ENCODE assay signal across 8 cellular contexts in genomic region chrX:46791927-46792825, GRCh38. TPM values are rescaled to one million over a fixed set of nuclear protein-coding genes. Genes with fewer than 3 reads are reported as not detected.
DNase-seq lines count a peak whose midpoint lies in the region; ATAC-seq and TF ChIP-seq lines count a peak whose summit lies in the region.

No MANE protein-coding gene starts in this region.

- H4K20me1 ChIP-seq in SK-N-SH (ENCODE audit: insufficient read depth) = no peaks in the 10 kb centered on the region

- H3K27me3 ChIP-seq in SK-N-SH (ENCODE audit: insufficient read depth) = no peaks in the 10 kb centered on the region

- H3K36me3 ChIP-seq in SK-N-SH (replicated peaks in 1 of 2; ENCODE audit: control insufficient read depth in 1 of 2, insufficient read depth in 2 of 2, low read length in 1 of 2) = no peaks in the 10 kb centered on the region

- POLR2A ChIA-PET in SK-N-SH (lab: Yijun Ruan, JAX) = no interaction called here

- no peak for TF ChIP-seq CTCF in SK-N-SH (IDR thresholded peaks at IDR 0.05)

- TF ChIP-seq EP300 in SK-N-SH (IDR thresholded peaks at IDR 0.05; ENCODE audit: borderline replicate concordance in 1 of 2, low read depth in 1 of 2, low read length in 1 of 2) = peak; percentile 8 to 61; a peak in 3 of 4 replicates

- peak; percentile 69 for ATAC-seq in HG03159 (IDR thresholded peaks at IDR 0.05; ENCODE audit: unreplicated experiment)
- ATAC-seq in HG02798 (IDR thresholded peaks at IDR 0.05; ENCODE audit: poor library complexity, unreplicated experiment) = no peak

- H3K9me3 ChIP-seq in SK-N-SH = no peaks in the 10 kb centered on the region

- no peaks in the 10 kb centered on the region for H3K9me2 ChIP-seq in SK-N-SH

- DNase-seq in GM04504 (ENCODE audit: low read depth) (peak; percentile 77), SK-N-SH (no peak), epithelial cell of prostate (ENCODE audit: low read depth, low spot score) (peak; percentile 72), retina (peak; percentile 18), NCI-H1105 (lab: John Stamatoyannopoulos, UW) (no peak)
- no peak for DNase-seq in effector CD4-positive, alpha-beta T cell

- peak overlapping the region; percentile 51 for H3K4me2 ChIP-seq in SK-N-SH

- WGBS in SK-N-SH (ENCODE audit: low lambda C conversion rate) = 11% methylated on average over 7 of the region's 7 CpGs

- CTCF ChIA-PET in SK-N-SH (lab: Yijun Ruan, JAX) = interaction anchor here (1.2 to 3.2 kb wide), 3 partner anchors 26 to 150 kb away, joined by 3 to 14 read pairs (median 3); partner anchors contain the start of gene SLC9A7

- H3K4me3 ChIP-seq in SK-N-SH (ENCODE audit: low read depth in 2 of 2, low read length in 1 of 2) = no peak overlapping the region

- H3K9ac ChIP-seq in SK-N-SH = peak overlapping the region; percentile 67; the same call in 1 of the 2 replicates

- peaks cover 27% of the 10 kb centered on the region for H3F3A ChIP-seq in SK-N-SH (replicated peaks; ENCODE audit: insufficient read depth)

- H2AFZ ChIP-seq in SK-N-SH (ENCODE audit: low read depth) = no peak overlapping the region

- H3K27ac ChIP-seq in SK-N-SH (ENCODE audit: low read depth in 2 of 2, low read length in 1 of 2) = peak overlapping the region; percentile 47 to 96; a peak in 3 of 4 replicates
- peak overlapping the region; percentile 91 for H3K27ac ChIP-seq in epithelial cell of prostate

- no peaks in the 10 kb centered on the region for H3K79me2 ChIP-seq in SK-N-SH (ENCODE audit: insufficient read depth)

- TF ChIP-seq RAD21 in SK-N-SH (IDR thresholded peaks at IDR 0.05; ENCODE audit: low read length) = no peak

- peaks cover 0 to 22% of the 10 kb centered on the region in 2 experiments; a peak in 2 of 4 replicates for H3K4me1 ChIP-seq in SK-N-SH (ENCODE audit: control insufficient read depth in 1 of 2, insufficient read depth in 2 of 2, low read depth in 1 of 2, low read length in 1 of 2)

TF ChIP-seq in SK-N-SH, 30 proteins besides CTCF, POLR2A, EP300 and RAD21 (continues in another document):
- TF ChIP-seq EZH2phosphoT487 (IDR thresholded peaks at IDR 0.05; ENCODE audit: borderline replicate concordance, low read depth) (no peak), YY1 (IDR thresholded peaks at IDR 0.05; ENCODE audit: low read depth) (0 out of 2 replicates have a peak, but pooled peaks have one; percentile 15), SMC3 (IDR thresholded peaks at IDR 0.05; ENCODE audit: low read depth, low read length) (no peak), ELF1 (IDR thresholded peaks at IDR 0.05) (0 out of 2 replicates have a peak, but pooled peaks have one; percentile 22), FOXJ3 (CRISPR knock-in tag; IDR thresholded peaks at IDR 0.05) (no peak), NRF1 (IDR thresholded peaks at IDR 0.05; ENCODE audit: low read depth, low read length) (no peak), GABPA (IDR thresholded peaks at IDR 0.05; ENCODE audit: low read depth) (no peak), RXRA (IDR thresholded peaks at IDR 0.05; ENCODE audit: borderline replicate concordance, low read depth) (peak; percentile 74; the same call in 1 of the 2 replicates), CHD2 (IDR thresholded peaks at IDR 0.05; ENCODE audit: low read length, partially characterized antibody) (no peak), SIN3A (IDR thresholded peaks at IDR 0.05; ENCODE audit: borderline replicate concordance, low read depth, low read length) (no peak; the same call in 1 of the 2 replicates), USF2 (IDR thresholded peaks at IDR 0.05; ENCODE audit: borderline replicate concordance, low read depth, low read length) (no peak), RFX5 (IDR thresholded peaks at IDR 0.05; ENCODE audit: low read length) (no peak), MXI1 (IDR thresholded peaks at IDR 0.05; ENCODE audit: low read depth, low read length) (no peak), MEF2A (IDR thresholded peaks at IDR 0.05; ENCODE audit: borderline replicate concordance, low read depth) (peak; percentile 67; the same call in 1 of the 2 replicates), NFIC (IDR thresholded peaks at IDR 0.05; ENCODE audit: borderline replicate concordance) (peak; percentile 82), FOXM1 (IDR thresholded peaks at IDR 0.05; ENCODE audit: low read depth) (0 out of 2 replicates have a peak, but pooled peaks have one; percentile 15), IRF3 (IDR thresholded peaks at IDR 0.05; ENCODE audit: low read depth, low read length) (no peak), TCF12 (IDR thresholded peaks at IDR 0.05) (peak; percentile 83), TAF1 (IDR thresholded peaks at IDR 0.05; ENCODE audit: borderline replicate concordance, low read depth, low read length) (no peak; the same call in 1 of the 2 replicates), REST (IDR thresholded peaks at IDR 0.05; ENCODE audit: low read depth, low read length) (no peak), PBX3 (IDR thresholded peaks at IDR 0.05) (peak; percentile 62; the same call in 1 of the 2 replicates), ZBTB33 (IDR thresholded peaks at IDR 0.05; ENCODE audit: borderline replicate concordance, low read depth) (no peak; the same call in 1 of the 2 replicates)

RNA-seq across cellular contexts. Expression of gene SLC9A7, which starts 33.3 kb away (rescaled TPM):
- polyA plus RNA-seq in SK-N-SH (2012; rRNA removed) = 10.3 and 10.5 TPM in 2 replicates
- polyA plus RNA-seq in SK-N-SH (2012; cell fraction: cytosol; rRNA removed) = 6.4 and 8.5 TPM in 2 replicates
- 15.2 and 17.4 TPM in 2 replicates for polyA plus RNA-seq in SK-N-SH (2012; cell fraction: nucleus; rRNA removed)

RNA-seq across cellular contexts. Expression of gene RP2, which starts 44.7 kb away (rescaled TPM):
- polyA plus RNA-seq in SK-N-SH (2012; rRNA removed) = 4.5 and 6.3 TPM in 2 replicates
- 7.9 and 8.1 TPM in 2 replicates for polyA plus RNA-seq in SK-N-SH (2012; cell fraction: cytosol; rRNA removed)
- 1.6 and 3.5 TPM in 2 replicates for polyA plus RNA-seq in SK-N-SH (2012; cell fraction: nucleus; rRNA removed)

Comparison
In these comparisons a context has a peak if more than half of its experiments do, and no peak if none do; other contexts are left out.
1. DNase-seq: peak in GM04504 (single experiment), epithelial cell of prostate (single experiment) and retina (single experiment); none in SK-N-SH (single experiment), effector CD4-positive, alpha-beta T cell (single experiment) and NCI-H1105 (single experiment).